ENCODE assay signal across 17 cellular contexts in genomic region chr20:17560344-17561074, GRCh38. TPM values are rescaled to one million over a fixed set of nuclear protein-coding genes. Genes with fewer than 3 reads are reported as not detected.
DNase-seq lines count a peak whose midpoint lies in the region; ATAC-seq and TF ChIP-seq lines count a peak whose summit lies in the region.
"Had no signal": no experiment of that assay in that cellular context is flagged by ENCODE, and none has a peak within 500 bp of the region (broad histone marks: within the 10 kb centered on the region; RNA-seq: fewer than 3 reads in every experiment).

No MANE protein-coding gene starts in this region.

- peak; percentile 61 for DNase-seq in activated CD8-positive, alpha-beta memory T cell treated with anti-CD3 and anti-CD28 coated beads for 24 hours
- no peak for DNase-seq in activated CD8-positive, alpha-beta memory T cell treated with anti-CD3 and anti-CD28 coated beads, Interleukin-2, amount 50 U/mL, for 4 hours
- no peak for DNase-seq in activated CD8-positive, alpha-beta T cell treated with anti-CD3 and anti-CD28 coated beads, Interleukin-2, amount 10 ng/mL, durations not matched to agents 7 days and 5 days
- DNase-seq in immature natural killer cell, result no peak
- no peak for DNase-seq in foreskin fibroblast
- DNase-seq: adrenal gland, Calu3, left ventricle myocardium superior, NCI-H1417 treated with DMSO at 0.1 percent for 48 hours, NCI-H524, Peyer's patch had no signal

- H3K9ac ChIP-seq in stomach smooth muscle (ENCODE audit: low read length in 2 of 2), result no peak overlapping the region
- H3K9ac ChIP-seq: KMS-11, neural progenitor cell had no signal

- CTCF ChIA-PET in activated CD8-positive, alpha-beta T cell treated with anti-CD3 and anti-CD28 coated beads, Interleukin-2, amount 10 ng/mL, durations not matched to agents 7 days and 5 days (lab: Charles Lee), result interaction anchor here (1.5 kb wide), 1 partner anchor 9 kb away, joined by 3 read pairs; the partner anchor contains the start of gene DSTN

- no peak for TF ChIP-seq POLR2A in gastroesophageal sphincter (IDR thresholded peaks at IDR 0.05)

- H3K4me1 ChIP-seq in gastroesophageal sphincter (peaks cover 15 to 98% (median 35%) of the 10 kb centered on the region in 3 donors), stomach smooth muscle (ENCODE audit: control insufficient read depth, insufficient read depth, low read length) (peaks cover 60% of the 10 kb centered on the region)

- TF ChIP-seq EP300 in gastroesophageal sphincter (IDR thresholded peaks at IDR 0.05), result no peak

- no peaks in the 10 kb centered on the region for H3K9me3 ChIP-seq in gastroesophageal sphincter
- no peaks in the 10 kb centered on the region for H3K9me3 ChIP-seq in stomach smooth muscle (ENCODE audit: control insufficient read depth in 2 of 2, low read length in 2 of 2)
- H3K9me3 ChIP-seq: adrenal gland, Peyer's patch had no signal

- H3K4me3 ChIP-seq in gastroesophageal sphincter (no peak overlapping the region), stomach smooth muscle (ENCODE audit: low read length in 2 of 2) (peak overlapping the region in 1 of 2 donors; percentile 9), foreskin fibroblast (ENCODE audit: low read depth in 1 of 2, low read length in 2 of 2) (no peak overlapping the region)
- H3K4me3 ChIP-seq: adrenal gland, neural progenitor cell, Peyer's patch had no signal

- H3K4me3 Mint-ChIP-seq in activated CD8-positive, alpha-beta T cell treated with anti-CD3 and anti-CD28 coated beads, Interleukin-2, amount 10 ng/mL, durations not matched to agents 7 days and 5 days, result no peak overlapping the region
- no peak overlapping the region for H3K4me3 Mint-ChIP-seq in immature natural killer cell
- H3K4me3 Mint-ChIP-seq: neural progenitor cell had no signal

- H3K9me3 Mint-ChIP-seq in activated CD8-positive, alpha-beta T cell treated with anti-CD3 and anti-CD28 coated beads, Interleukin-2, amount 10 ng/mL, durations not matched to agents 7 days and 5 days (ENCODE audit: insufficient read depth), result no peaks in the 10 kb centered on the region
- no peaks in the 10 kb centered on the region for H3K9me3 Mint-ChIP-seq in immature natural killer cell

- no peak for ATAC-seq in activated CD8-positive, alpha-beta T cell treated with anti-CD3 and anti-CD28 coated beads, Interleukin-2, amount 10 ng/mL, durations not matched to agents 7 days and 5 days
- no peak for ATAC-seq in gastroesophageal sphincter
- no peak for ATAC-seq in GM21423 (IDR thresholded peaks at IDR 0.05; ENCODE audit: unreplicated experiment)
- ATAC-seq: HCT116, left ventricle myocardium superior had no signal

- H3K27ac Mint-ChIP-seq in activated CD8-positive, alpha-beta T cell treated with anti-CD3 and anti-CD28 coated beads, Interleukin-2, amount 10 ng/mL, durations not matched to agents 7 days and 5 days, result peak overlapping the region; percentile 13
- peak overlapping the region in 1 of 6 donors; percentile 5 for H3K27ac Mint-ChIP-seq in immature natural killer cell
- H3K27ac Mint-ChIP-seq: neural progenitor cell had no signal

- peak overlapping the region; percentile 99 to 100 (median 100) for H3K27ac ChIP-seq in gastroesophageal sphincter
- H3K27ac ChIP-seq in stomach smooth muscle (ENCODE audit: low read length), result peak overlapping the region; percentile 98
- H3K27ac ChIP-seq: KMS-11, neural progenitor cell had no signal

- H3K36me3 Mint-ChIP-seq in activated CD8-positive, alpha-beta T cell treated with anti-CD3 and anti-CD28 coated beads, Interleukin-2, amount 10 ng/mL, durations not matched to agents 7 days and 5 days (ENCODE audit: low read depth), result peaks cover 2% of the 10 kb centered on the region
- peaks cover 0 to 7% (median 0%) of the 10 kb centered on the region in 3 donors for H3K36me3 Mint-ChIP-seq in immature natural killer cell
- H3K36me3 Mint-ChIP-seq: neural progenitor cell had no signal

- peaks cover 11% of the 10 kb centered on the region for H3K27me3 Mint-ChIP-seq in activated CD8-positive, alpha-beta T cell treated with anti-CD3 and anti-CD28 coated beads, Interleukin-2, amount 10 ng/mL, durations not matched to agents 7 days and 5 days (ENCODE audit: low read depth)
- H3K27me3 Mint-ChIP-seq in immature natural killer cell (ENCODE audit: low read depth in 3 of 3), result peaks cover 0 to 4% (median 4%) of the 10 kb centered on the region in 3 donors

- H3K27me3 ChIP-seq in gastroesophageal sphincter, result no peaks in the 10 kb centered on the region
- no peaks in the 10 kb centered on the region for H3K27me3 ChIP-seq in stomach smooth muscle (ENCODE audit: control insufficient read depth in 1 of 2, insufficient read depth in 2 of 2, low read length in 2 of 2)
- H3K27me3 ChIP-seq: adrenal gland, neural progenitor cell, Peyer's patch had no signal

- WGBS in gastroesophageal sphincter (ENCODE audit: low coverage in 1 of 2), 2 donors, result 53 to 71% methylated on average over 3 to 4 of the region's 5 CpGs

- TF ChIP-seq CTCF in gastroesophageal sphincter (IDR thresholded peaks at IDR 0.05), result no peak
- TF ChIP-seq CTCF in foreskin fibroblast (IDR thresholded peaks at IDR 0.05; ENCODE audit: low read depth, low read length), result no peak

- H3K4me1 Mint-ChIP-seq in activated CD8-positive, alpha-beta T cell treated with anti-CD3 and anti-CD28 coated beads, Interleukin-2, amount 10 ng/mL, durations not matched to agents 7 days and 5 days (ENCODE audit: low read depth), result peaks cover 22% of the 10 kb centered on the region
- H3K4me1 Mint-ChIP-seq in immature natural killer cell, result peaks cover 0 to 2% of the 10 kb centered on the region in 2 donors

- no peaks in the 10 kb centered on the region for H3K36me3 ChIP-seq in gastroesophageal sphincter
- H3K36me3 ChIP-seq in stomach smooth muscle (ENCODE audit: control insufficient read depth in 2 of 2, insufficient read depth in 2 of 2, low read length in 2 of 2), result no peaks in the 10 kb centered on the region
- H3K36me3 ChIP-seq: adrenal gland, neural progenitor cell, Peyer's patch had no signal

- POLR2A ChIA-PET in activated CD8-positive, alpha-beta T cell treated with anti-CD3 and anti-CD28 coated beads, Interleukin-2, amount 10 ng/mL, durations not matched to agents 7 days and 5 days (lab: Charles Lee), result interaction anchor here (0.6 kb wide), 1 partner anchor 295 kb away, joined by 5 read pairs; no protein-coding TSS in a partner anchor

RNA-seq across cellular contexts. Expression of gene DSTN, which starts 9.4 kb away (rescaled TPM):
- 10 to 100 TPM; 59.0 to 63.6 TPM for total RNA-seq in activated CD8-positive, alpha-beta T cell treated with anti-CD3 and anti-CD28 coated beads, Interleukin-2, amount 10 ng/mL, durations not matched to agents 7 days and 5 days
- 1,000 to 10,000 TPM; 1,820 to 3,515 (median 2,996) TPM for total RNA-seq in gastroesophageal sphincter
- polyA plus RNA-seq in immature natural killer cell, result 100 to 1,000 TPM; 157 to 226 (median 225) TPM

RNA-seq across cellular contexts. Expression of gene BFSP1, which starts 29.3 kb away (rescaled TPM):
- total RNA-seq in activated CD8-positive, alpha-beta T cell treated with anti-CD3 and anti-CD28 coated beads, Interleukin-2, amount 10 ng/mL, durations not matched to agents 7 days and 5 days, result under 1 TPM; 0.50 to 0.55 TPM
- 1 to 10 TPM; 2.0 to 5.9 (median 5.0) TPM for total RNA-seq in gastroesophageal sphincter
- polyA plus RNA-seq in immature natural killer cell, result 1 to 10 TPM; 4.8 to 6.6 (median 5.8) TPM

Comparison
In these comparisons a context has a peak if more than half of its experiments do, and no peak if none do; other contexts are left out.
1. RNA of gene DSTN, which starts 9.4 kb away (total RNA-seq): 1,820 to 3,515 TPM in gastroesophageal sphincter; 59.0 to 63.6 TPM in activated CD8-positive, alpha-beta T cell treated with anti-CD3 and anti-CD28 coated beads, Interleukin-2, amount 10 ng/mL, durations not matched to agents 7 days and 5 days; every median in the first group is over 10 times any median in the second.